1 cellular context compared by ENCODE assay signal in the genomic region with DNA sequence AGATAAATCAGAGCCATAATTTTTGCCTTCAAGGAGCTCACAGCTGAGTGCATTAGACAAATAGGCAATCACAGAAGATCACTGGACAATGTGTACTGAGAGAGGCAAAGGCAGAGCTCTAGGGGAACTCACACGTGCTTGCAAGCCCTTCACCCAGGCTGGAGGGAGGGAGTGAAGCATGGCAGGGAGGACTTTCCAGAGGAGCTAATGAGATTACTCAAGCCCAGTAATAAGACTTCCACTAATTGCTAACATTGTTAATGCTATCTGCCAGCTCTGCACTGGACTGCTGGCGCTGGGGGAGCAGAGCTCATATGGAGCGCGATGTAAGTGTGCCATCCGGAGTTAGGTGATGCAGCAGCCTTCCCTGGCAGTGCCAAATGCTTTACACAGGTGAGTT.
TF ChIP-seq lines count a peak whose summit lies in the region.

No MANE protein-coding gene starts in this region.

TF ChIP-seq in WTC11, 78 proteins besides CTCF, POLR2A, EP300 and RAD21 (continued from another document):
- TF ChIP-seq, protein P1, sequence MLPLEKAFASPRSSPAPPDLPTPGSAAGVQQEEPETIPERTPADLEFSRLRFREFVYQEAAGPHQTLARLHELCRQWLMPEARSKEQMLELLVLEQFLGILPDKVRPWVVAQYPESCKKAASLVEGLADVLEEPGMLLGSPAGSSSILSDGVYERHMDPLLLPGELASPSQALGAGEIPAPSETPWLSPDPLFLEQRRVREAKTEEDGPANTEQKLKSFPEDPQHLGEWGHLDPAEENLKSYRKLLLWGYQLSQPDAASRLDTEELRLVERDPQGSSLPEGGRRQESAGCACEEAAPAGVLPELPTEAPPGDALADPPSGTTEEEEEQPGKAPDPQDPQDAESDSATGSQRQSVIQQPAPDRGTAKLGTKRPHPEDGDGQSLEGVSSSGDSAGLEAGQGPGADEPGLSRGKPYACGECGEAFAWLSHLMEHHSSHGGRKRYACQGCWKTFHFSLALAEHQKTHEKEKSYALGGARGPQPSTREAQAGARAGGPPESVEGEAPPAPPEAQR (CRISPR knock-in tag; IDR thresholded peaks at IDR 0.05): no peak
- TF ChIP-seq ELF4 (CRISPR knock-in tag; IDR thresholded peaks at IDR 0.05; ENCODE audit: low read depth) (no peak), ZNF232 (CRISPR knock-in tag; IDR thresholded peaks at IDR 0.05) (no peak), TP53 (CRISPR knock-in tag; IDR thresholded peaks at IDR 0.05) (no peak)
